Comparison of ENCODE assay signal across 12 cellular contexts in genomic region chr16:1741553-1742165, GRCh38. TPM values are rescaled to one million over a fixed set of nuclear protein-coding genes. Genes with fewer than 3 reads are reported as not detected.
DNase-seq lines count a peak whose midpoint lies in the region; ATAC-seq lines count a peak whose summit lies in the region.
"Had no signal": no experiment of that assay in that cellular context is flagged by ENCODE, and none has a peak within 500 bp of the region (broad histone marks: within the 10 kb centered on the region; RNA-seq: fewer than 3 reads in every experiment).

No MANE protein-coding gene starts in this region.

- H3K4me1 Mint-ChIP-seq in central memory CD8-positive, alpha-beta T cell: no peaks in the 10 kb centered on the region

- H3K9me3 Mint-ChIP-seq in central memory CD8-positive, alpha-beta T cell: no peaks in the 10 kb centered on the region
- H3K9me3 Mint-ChIP-seq: CD4-positive, CD25-positive, alpha-beta regulatory T cell had no signal

- peak; percentile 63 for ATAC-seq in Right ventricle myocardium inferior
- no peak for ATAC-seq in central memory CD8-positive, alpha-beta T cell (replicated peaks; ENCODE audit: extremely low read depth, poor library complexity, severe bottlenecking)
- peak; percentile 9 for ATAC-seq in left ventricle myocardium superior
- peak; percentile 22 for ATAC-seq in sciatic nerve
- no peak for ATAC-seq in GM21528 (IDR thresholded peaks at IDR 0.05; ENCODE audit: low FRiP score, unreplicated experiment)
- ATAC-seq: HepG2 had no signal

- no peaks in the 10 kb centered on the region for H3K27me3 Mint-ChIP-seq in central memory CD8-positive, alpha-beta T cell
- H3K27me3 Mint-ChIP-seq: CD4-positive, CD25-positive, alpha-beta regulatory T cell had no signal

- no peak overlapping the region for H3K4me3 Mint-ChIP-seq in central memory CD8-positive, alpha-beta T cell
- H3K4me3 Mint-ChIP-seq: CD4-positive, CD25-positive, alpha-beta regulatory T cell had no signal

- H3K27ac Mint-ChIP-seq in central memory CD8-positive, alpha-beta T cell (ENCODE audit: low read depth): peak overlapping the region; percentile 55

- H3K36me3 Mint-ChIP-seq in central memory CD8-positive, alpha-beta T cell (ENCODE audit: insufficient read depth): peaks cover 9% of the 10 kb centered on the region

- intact Hi-C loops in Right ventricle myocardium inferior (cut with DNase I) (no loop called here), cardiac septum (cut with DNase I) (no loop called here), left ventricle myocardium superior (cut with micrococcal nuclease) (no loop called here), sciatic nerve (cut with DNase I) (no loop called here)

- DNase-seq in Right ventricle myocardium inferior (ENCODE audit: missing footprints) (peak; percentile 49), cardiac septum (ENCODE audit: low spot score) (no peak), left ventricle myocardium superior (no peak), sciatic nerve (ENCODE audit: low spot score) (peak; percentile 49), activated gamma-delta T cell treated with Interleukin-2 at 50 U/mL for 16 hours (no peak), NCI-H1436 treated with DMSO at 0.1 percent for 48 hours (lab: John Stamatoyannopoulos, UW) (no peak)
- no peak for DNase-seq in central memory CD8-positive, alpha-beta T cell (ENCODE audit: low spot score in 2 of 2)
- DNase-seq: 8988T; CD4-positive, CD25-positive, alpha-beta regulatory T cell; GOT3 had no signal

RNA-seq across cellular contexts. Expression of gene NME3, which starts 29.7 kb away (rescaled TPM):
- total RNA-seq in Right ventricle myocardium inferior (33.9 TPM), cardiac septum (31.7 TPM), left ventricle myocardium superior (38.3 TPM), sciatic nerve (50.1 TPM)

RNA-seq across cellular contexts. Expression of gene EME2, which starts 31.0 kb away (rescaled TPM):
- 8.2 TPM for total RNA-seq in Right ventricle myocardium inferior
- total RNA-seq in cardiac septum: 14.9 TPM
- 8.1 TPM for total RNA-seq in left ventricle myocardium superior
- total RNA-seq in sciatic nerve: 15.3 TPM

RNA-seq across cellular contexts. Expression of gene MRPS34, which starts 31.3 kb away (rescaled TPM):
- 80.8 TPM for total RNA-seq in Right ventricle myocardium inferior
- 63.4 TPM for total RNA-seq in cardiac septum
- 85.9 TPM for total RNA-seq in left ventricle myocardium superior
- total RNA-seq in sciatic nerve: 42.7 TPM

RNA-seq across cellular contexts. Expression of gene MAPK8IP3, which starts 35.7 kb away (rescaled TPM):
- total RNA-seq in Right ventricle myocardium inferior: 66.4 TPM
- 71.4 TPM for total RNA-seq in cardiac septum
- 80.3 TPM for total RNA-seq in left ventricle myocardium superior
- total RNA-seq in sciatic nerve: 93.3 TPM

RNA-seq across cellular contexts. Expression of gene SPSB3, which starts 40.7 kb away (rescaled TPM):
- 36.1 TPM for total RNA-seq in Right ventricle myocardium inferior
- total RNA-seq in cardiac septum: 24.2 TPM
- total RNA-seq in left ventricle myocardium superior: 40.8 TPM
- 35.3 TPM for total RNA-seq in sciatic nerve

Comparison
In these comparisons a context has a peak if more than half of its experiments do, and no peak if none do; other contexts are left out.
1. DNase-seq: peak in Right ventricle myocardium inferior (single experiment) and sciatic nerve (single experiment); none in cardiac septum (single experiment), central memory CD8-positive, alpha-beta T cell (0 of 2), left ventricle myocardium superior (single experiment), activated gamma-delta T cell treated with Interleukin-2 at 50 U/mL for 16 hours (single experiment) and NCI-H1436 treated with DMSO at 0.1 percent for 48 hours (single experiment).
2. ATAC-seq: peak in Right ventricle myocardium inferior (single experiment), left ventricle myocardium superior (single experiment) and sciatic nerve (single experiment); none in central memory CD8-positive, alpha-beta T cell (single experiment) and GM21528 (single experiment).